Comparison of ENCODE assay signal across 3 cellular contexts in the genomic region with DNA sequence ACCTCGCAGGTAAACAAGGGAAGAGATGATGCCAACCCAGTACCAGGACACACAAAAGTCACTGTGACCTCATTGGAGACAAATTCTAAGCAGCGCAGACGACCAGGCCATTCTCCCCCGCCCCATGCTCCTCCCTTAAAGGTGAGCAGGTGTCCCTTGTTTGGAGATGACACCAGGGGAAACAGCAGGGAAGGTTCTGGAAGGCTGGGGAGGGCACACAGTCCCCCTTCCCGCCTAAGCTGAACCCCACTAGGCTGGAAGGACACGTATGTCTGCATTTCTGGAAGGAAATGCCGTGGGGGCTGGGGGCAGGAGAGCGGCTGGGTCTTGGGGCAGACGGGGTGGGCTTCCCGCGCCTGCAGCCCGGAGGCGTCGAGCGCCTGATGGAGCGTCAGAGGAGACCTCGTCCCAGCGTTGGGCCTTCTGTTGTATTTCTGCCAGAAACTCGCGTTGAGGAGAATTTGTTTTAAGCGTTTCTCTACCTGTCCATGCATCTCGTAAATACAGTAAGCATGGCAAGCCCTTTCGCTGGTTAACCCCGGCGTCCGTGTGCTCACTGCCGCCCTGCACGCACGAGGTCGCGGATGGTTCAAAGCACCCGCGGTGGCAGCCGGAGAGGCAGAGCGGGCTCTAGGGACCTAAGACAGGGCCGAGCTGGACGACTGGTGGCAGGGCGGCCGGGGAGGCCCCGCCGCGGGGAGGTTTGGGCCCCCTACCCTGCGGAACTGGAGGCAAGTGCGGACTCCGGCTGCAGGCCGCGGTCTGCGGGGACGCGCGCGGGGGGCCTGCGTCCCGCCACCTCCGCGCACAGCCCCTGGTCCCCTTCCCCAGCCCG.
TF ChIP-seq lines count a peak whose summit lies in the region.

No MANE protein-coding gene starts in this region.

TF ChIP-seq in IMR-90, 13 proteins besides CTCF, POLR2A, EP300 and RAD21:
- TF ChIP-seq SMC3 (IDR thresholded peaks at IDR 0.05; ENCODE audit: low read depth, low read length) (no peak), CEBPB (IDR thresholded peaks at IDR 0.05; ENCODE audit: low read depth, low read length) (no peak)
TF ChIP-seq in IMR-90: peak in this region for 0.

TF ChIP-seq in GM12878, 131 proteins besides CTCF, POLR2A, EP300 and RAD21:
- TF ChIP-seq IKZF1 (conservative IDR thresholded peaks at IDR 0.05), result 0 out of 2 replicates have a peak, but pooled peaks have one; percentile 20
- no peak for TF ChIP-seq ZNF384 (IDR thresholded peaks at IDR 0.05; ENCODE audit: borderline replicate concordance, low read depth, low read length)
- TF ChIP-seq SUPT20H (IDR thresholded peaks at IDR 0.05; ENCODE audit: borderline replicate concordance, control insufficient read depth, low read depth, low read length), result no peak
- no peak for TF ChIP-seq MYC (IDR thresholded peaks at IDR 0.05; ENCODE audit: insufficient read depth, insufficient read length, insufficient replicate concordance, low read length, severe bottlenecking)
- 0 out of 2 replicates have a peak, but pooled peaks have one; percentile 35 for TF ChIP-seq DPF2 (IDR thresholded peaks at IDR 0.05)
- TF ChIP-seq, protein P1, sequence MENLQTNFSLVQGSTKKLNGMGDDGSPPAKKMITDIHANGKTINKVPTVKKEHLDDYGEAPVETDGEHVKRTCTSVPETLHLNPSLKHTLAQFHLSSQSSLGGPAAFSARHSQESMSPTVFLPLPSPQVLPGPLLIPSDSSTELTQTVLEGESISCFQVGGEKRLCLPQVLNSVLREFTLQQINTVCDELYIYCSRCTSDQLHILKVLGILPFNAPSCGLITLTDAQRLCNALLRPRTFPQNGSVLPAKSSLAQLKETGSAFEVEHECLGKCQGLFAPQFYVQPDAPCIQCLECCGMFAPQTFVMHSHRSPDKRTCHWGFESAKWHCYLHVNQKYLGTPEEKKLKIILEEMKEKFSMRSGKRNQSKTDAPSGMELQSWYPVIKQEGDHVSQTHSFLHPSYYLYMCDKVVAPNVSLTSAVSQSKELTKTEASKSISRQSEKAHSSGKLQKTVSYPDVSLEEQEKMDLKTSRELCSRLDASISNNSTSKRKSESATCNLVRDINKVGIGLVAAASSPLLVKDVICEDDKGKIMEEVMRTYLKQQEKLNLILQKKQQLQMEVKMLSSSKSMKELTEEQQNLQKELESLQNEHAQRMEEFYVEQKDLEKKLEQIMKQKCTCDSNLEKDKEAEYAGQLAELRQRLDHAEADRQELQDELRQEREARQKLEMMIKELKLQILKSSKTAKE (IDR thresholded peaks at IDR 0.05; ENCODE audit: low read depth, poor library complexity, severe bottlenecking), result no peak
- no peak for TF ChIP-seq MEF2A (IDR thresholded peaks at IDR 0.05; ENCODE audit: insufficient read depth, low read depth, low read length)
- TF ChIP-seq SUZ12 (IDR thresholded peaks at IDR 0.05; ENCODE audit: unreplicated experiment), result peak; percentile 92
- TF ChIP-seq ZNF622 (IDR thresholded peaks at IDR 0.05), result no peak

TF ChIP-seq in HepG2, 621 proteins besides CTCF, POLR2A, EP300 and RAD21 (continues in another document):
- TF ChIP-seq ARNTL (CRISPR knock-in tag; IDR thresholded peaks at IDR 0.05) (no peak), HNRNPUL1 (IDR thresholded peaks at IDR 0.05; ENCODE audit: low read depth, low read length) (no peak), ETV5 (CRISPR knock-in tag; IDR thresholded peaks at IDR 0.05; ENCODE audit: borderline replicate concordance) (peak; percentile 17; the same call in 1 of the 2 replicates), ZNF142 (CRISPR knock-in tag; IDR thresholded peaks at IDR 0.05) (0 out of 2 replicates have a peak, but pooled peaks have one; percentile 47), ZNF124 (CRISPR knock-in tag; IDR thresholded peaks at IDR 0.05) (no peak), TFDP1 (CRISPR knock-in tag; IDR thresholded peaks at IDR 0.05; ENCODE audit: borderline replicate concordance) (peak; percentile 80), BORCS8-MEF2B (CRISPR knock-in tag; IDR thresholded peaks at IDR 0.05) (peak; percentile 31; the same call in 1 of the 2 replicates), ATF2 (CRISPR knock-in tag; IDR thresholded peaks at IDR 0.05) (no peak), HNF4G (IDR thresholded peaks at IDR 0.05; ENCODE audit: borderline replicate concordance, low read depth, low read length) (no peak), HNF4G (CRISPR knock-in tag; IDR thresholded peaks at IDR 0.05; ENCODE audit: borderline replicate concordance, low read depth) (no peak), FOXC1 (CRISPR knock-in tag; IDR thresholded peaks at IDR 0.05; ENCODE audit: borderline replicate concordance) (no peak), MIXL1 (CRISPR knock-in tag; IDR thresholded peaks at IDR 0.05) (no peak), ZNF616 (CRISPR knock-in tag; IDR thresholded peaks at IDR 0.05; ENCODE audit: low read depth) (no peak), ZNF207 (IDR thresholded peaks at IDR 0.05; ENCODE audit: borderline replicate concordance) (no peak), TAF15 (IDR thresholded peaks at IDR 0.05; ENCODE audit: low read depth, low read length, poor library complexity, severe bottlenecking) (no peak), ZNF446 (CRISPR knock-in tag; IDR thresholded peaks at IDR 0.05) (0 out of 2 replicates have a peak, but pooled peaks have one; percentile 34), ARNT2 (CRISPR knock-in tag; IDR thresholded peaks at IDR 0.05; ENCODE audit: low read depth) (no peak), CHCHD3 (CRISPR knock-in tag; IDR thresholded peaks at IDR 0.05) (peak; percentile 46; the same call in 1 of the 2 replicates), SMAD9 (CRISPR knock-in tag; IDR thresholded peaks at IDR 0.05) (no peak), ZSCAN31 (CRISPR knock-in tag; IDR thresholded peaks at IDR 0.05; ENCODE audit: low read depth) (peak; percentile 55; the same call in 1 of the 2 replicates)
- TF ChIP-seq, protein P2, sequence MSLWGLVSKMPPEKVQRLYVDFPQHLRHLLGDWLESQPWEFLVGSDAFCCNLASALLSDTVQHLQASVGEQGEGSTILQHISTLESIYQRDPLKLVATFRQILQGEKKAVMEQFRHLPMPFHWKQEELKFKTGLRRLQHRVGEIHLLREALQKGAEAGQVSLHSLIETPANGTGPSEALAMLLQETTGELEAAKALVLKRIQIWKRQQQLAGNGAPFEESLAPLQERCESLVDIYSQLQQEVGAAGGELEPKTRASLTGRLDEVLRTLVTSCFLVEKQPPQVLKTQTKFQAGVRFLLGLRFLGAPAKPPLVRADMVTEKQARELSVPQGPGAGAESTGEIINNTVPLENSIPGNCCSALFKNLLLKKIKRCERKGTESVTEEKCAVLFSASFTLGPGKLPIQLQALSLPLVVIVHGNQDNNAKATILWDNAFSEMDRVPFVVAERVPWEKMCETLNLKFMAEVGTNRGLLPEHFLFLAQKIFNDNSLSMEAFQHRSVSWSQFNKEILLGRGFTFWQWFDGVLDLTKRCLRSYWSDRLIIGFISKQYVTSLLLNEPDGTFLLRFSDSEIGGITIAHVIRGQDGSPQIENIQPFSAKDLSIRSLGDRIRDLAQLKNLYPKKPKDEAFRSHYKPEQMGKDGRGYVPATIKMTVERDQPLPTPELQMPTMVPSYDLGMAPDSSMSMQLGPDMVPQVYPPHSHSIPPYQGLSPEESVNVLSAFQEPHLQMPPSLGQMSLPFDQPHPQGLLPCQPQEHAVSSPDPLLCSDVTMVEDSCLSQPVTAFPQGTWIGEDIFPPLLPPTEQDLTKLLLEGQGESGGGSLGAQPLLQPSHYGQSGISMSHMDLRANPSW (CRISPR knock-in tag; IDR thresholded peaks at IDR 0.05; ENCODE audit: borderline replicate concordance), result no peak
- TF ChIP-seq, protein P3, sequence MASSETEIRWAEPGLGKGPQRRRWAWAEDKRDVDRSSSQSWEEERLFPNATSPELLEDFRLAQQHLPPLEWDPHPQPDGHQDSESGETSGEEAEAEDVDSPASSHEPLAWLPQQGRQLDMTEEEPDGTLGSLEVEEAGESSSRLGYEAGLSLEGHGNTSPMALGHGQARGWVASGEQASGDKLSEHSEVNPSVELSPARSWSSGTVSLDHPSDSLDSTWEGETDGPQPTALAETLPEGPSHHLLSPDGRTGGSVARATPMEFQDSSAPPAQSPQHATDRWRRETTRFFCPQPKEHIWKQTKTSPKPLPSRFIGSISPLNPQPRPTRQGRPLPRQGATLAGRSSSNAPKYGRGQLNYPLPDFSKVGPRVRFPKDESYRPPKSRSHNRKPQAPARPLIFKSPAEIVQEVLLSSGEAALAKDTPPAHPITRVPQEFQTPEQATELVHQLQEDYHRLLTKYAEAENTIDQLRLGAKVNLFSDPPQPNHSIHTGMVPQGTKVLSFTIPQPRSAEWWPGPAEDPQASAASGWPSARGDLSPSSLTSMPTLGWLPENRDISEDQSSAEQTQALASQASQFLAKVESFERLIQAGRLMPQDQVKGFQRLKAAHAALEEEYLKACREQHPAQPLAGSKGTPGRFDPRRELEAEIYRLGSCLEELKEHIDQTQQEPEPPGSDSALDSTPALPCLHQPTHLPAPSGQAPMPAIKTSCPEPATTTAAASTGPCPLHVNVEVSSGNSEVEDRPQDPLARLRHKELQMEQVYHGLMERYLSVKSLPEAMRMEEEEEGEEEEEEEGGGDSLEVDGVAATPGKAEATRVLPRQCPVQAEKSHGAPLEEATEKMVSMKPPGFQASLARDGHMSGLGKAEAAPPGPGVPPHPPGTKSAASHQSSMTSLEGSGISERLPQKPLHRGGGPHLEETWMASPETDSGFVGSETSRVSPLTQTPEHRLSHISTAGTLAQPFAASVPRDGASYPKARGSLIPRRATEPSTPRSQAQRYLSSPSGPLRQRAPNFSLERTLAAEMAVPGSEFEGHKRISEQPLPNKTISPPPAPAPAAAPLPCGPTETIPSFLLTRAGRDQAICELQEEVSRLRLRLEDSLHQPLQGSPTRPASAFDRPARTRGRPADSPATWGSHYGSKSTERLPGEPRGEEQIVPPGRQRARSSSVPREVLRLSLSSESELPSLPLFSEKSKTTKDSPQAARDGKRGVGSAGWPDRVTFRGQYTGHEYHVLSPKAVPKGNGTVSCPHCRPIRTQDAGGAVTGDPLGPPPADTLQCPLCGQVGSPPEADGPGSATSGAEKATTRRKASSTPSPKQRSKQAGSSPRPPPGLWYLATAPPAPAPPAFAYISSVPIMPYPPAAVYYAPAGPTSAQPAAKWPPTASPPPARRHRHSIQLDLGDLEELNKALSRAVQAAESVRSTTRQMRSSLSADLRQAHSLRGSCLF (CRISPR knock-in tag; IDR thresholded peaks at IDR 0.05; ENCODE audit: borderline replicate concordance), result no peak
- TF ChIP-seq, protein P4, sequence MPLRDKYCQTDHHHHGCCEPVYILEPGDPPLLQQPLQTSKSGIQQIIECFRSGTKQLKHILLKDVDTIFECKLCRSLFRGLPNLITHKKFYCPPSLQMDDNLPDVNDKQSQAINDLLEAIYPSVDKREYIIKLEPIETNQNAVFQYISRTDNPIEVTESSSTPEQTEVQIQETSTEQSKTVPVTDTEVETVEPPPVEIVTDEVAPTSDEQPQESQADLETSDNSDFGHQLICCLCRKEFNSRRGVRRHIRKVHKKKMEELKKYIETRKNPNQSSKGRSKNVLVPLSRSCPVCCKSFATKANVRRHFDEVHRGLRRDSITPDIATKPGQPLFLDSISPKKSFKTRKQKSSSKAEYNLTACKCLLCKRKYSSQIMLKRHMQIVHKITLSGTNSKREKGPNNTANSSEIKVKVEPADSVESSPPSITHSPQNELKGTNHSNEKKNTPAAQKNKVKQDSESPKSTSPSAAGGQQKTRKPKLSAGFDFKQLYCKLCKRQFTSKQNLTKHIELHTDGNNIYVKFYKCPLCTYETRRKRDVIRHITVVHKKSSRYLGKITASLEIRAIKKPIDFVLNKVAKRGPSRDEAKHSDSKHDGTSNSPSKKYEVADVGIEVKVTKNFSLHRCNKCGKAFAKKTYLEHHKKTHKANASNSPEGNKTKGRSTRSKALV (CRISPR knock-in tag; IDR thresholded peaks at IDR 0.05), result no peak
